Comparison of ENCODE assay signal across 18 cellular contexts in the genomic region with DNA sequence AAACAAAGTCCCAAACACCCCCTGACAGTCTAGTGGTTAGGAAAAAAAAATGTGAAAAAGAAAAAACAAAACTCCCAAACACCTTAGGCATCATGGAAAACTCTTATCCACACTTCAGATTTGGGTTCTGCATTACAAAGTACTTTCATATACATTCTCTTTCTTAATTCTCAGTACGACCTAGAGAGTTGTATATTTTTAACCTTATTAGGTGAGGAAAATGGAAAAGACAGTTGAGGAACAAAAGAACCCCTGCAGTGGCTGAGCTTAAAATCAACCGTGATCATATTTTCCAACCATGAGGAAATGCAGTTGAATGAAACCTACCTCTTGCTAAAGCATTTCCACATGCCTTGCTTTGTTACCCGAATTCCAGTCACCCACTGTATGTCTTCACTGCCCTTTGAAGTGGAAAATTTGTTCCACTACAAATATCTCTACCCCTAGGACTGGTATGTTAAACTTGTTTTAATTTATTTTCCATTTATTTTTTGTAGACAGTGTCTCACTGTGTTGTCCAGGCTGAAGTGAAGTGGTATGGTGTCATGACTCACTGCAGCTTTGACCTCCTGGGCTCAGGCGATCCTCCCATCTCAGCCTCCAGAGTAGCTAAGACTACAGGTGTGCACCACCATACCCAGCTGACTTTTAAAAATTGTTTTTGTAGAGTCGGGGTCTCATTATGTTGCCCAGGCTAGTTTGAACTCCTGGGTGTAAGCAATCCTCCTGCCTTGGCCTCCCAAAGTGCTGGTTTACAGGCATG. TPM values are rescaled to one million over a fixed set of nuclear protein-coding genes. Genes with fewer than 3 reads are reported as not detected.
DNase-seq lines count a peak whose midpoint lies in the region; ATAC-seq, FAIRE-seq and TF ChIP-seq lines count a peak whose summit lies in the region.
"Had no signal": no experiment of that assay in that cellular context is flagged by ENCODE, and none has a peak within 500 bp of the region (broad histone marks: within the 10 kb centered on the region; RNA-seq: fewer than 3 reads in every experiment).

No MANE protein-coding gene starts in this region.

- H3K9me3 Mint-ChIP-seq in activated naive CD8-positive, alpha-beta T cell treated with anti-CD3 and anti-CD28 coated beads, Interleukin-2, amount 10 ng/mL, durations not matched to agents 7 days and 5 days = no peaks in the 10 kb centered on the region
- H3K9me3 Mint-ChIP-seq in natural killer cell = no peaks in the 10 kb centered on the region

- H3K27me3 Mint-ChIP-seq in activated naive CD8-positive, alpha-beta T cell treated with anti-CD3 and anti-CD28 coated beads, Interleukin-2, amount 10 ng/mL, durations not matched to agents 7 days and 5 days = no peaks in the 10 kb centered on the region
- H3K27me3 Mint-ChIP-seq in natural killer cell (ENCODE audit: low read depth in 2 of 2) = no peaks in the 10 kb centered on the region

- DNase-seq in AG10803 (ENCODE audit: low read depth) (peak; percentile 40), GM18507 (ENCODE audit: extremely low spot score, insufficient read length, low read depth) (no peak), natural killer cell (no peak), amygdala (lab: John Stamatoyannopoulos, UW) (no peak)
- no peak for DNase-seq in activated naive CD8-positive, alpha-beta T cell treated with anti-CD3 and anti-CD28 coated beads, Interleukin-2, amount 10 ng/mL, durations not matched to agents 7 days and 5 days
- DNase-seq in stimulated activated naive CD4-positive, alpha-beta T cell (lab: John Stamatoyannopoulos, UW) = no peak
- DNase-seq: COR-L47; left ventricle myocardium superior; NCI-H1105 treated with DMSO at 0.1 percent for 48 hours; NCI-H2107; NCI-H524; right cardiac atrium; stimulated activated CD4-positive, alpha-beta T cell treated with anti-CD3 and anti-CD28 coated beads, Interleukin-15, amount 100 ng/mL, for 24 hours; stomach; upper lobe of left lung; WERI-Rb-1 had no signal

- H3K4me3 ChIP-seq in AG10803 (ENCODE audit: low read length) = no peak overlapping the region
- H3K4me3 ChIP-seq: stomach, upper lobe of left lung had no signal

- H3K36me3 Mint-ChIP-seq in activated naive CD8-positive, alpha-beta T cell treated with anti-CD3 and anti-CD28 coated beads, Interleukin-2, amount 10 ng/mL, durations not matched to agents 7 days and 5 days = no peaks in the 10 kb centered on the region
- H3K36me3 Mint-ChIP-seq in natural killer cell = no peaks in the 10 kb centered on the region

- H3K4me1 Mint-ChIP-seq in activated naive CD8-positive, alpha-beta T cell treated with anti-CD3 and anti-CD28 coated beads, Interleukin-2, amount 10 ng/mL, durations not matched to agents 7 days and 5 days = peaks cover 40% of the 10 kb centered on the region
- peaks cover 40 to 47% of the 10 kb centered on the region in 2 donors for H3K4me1 Mint-ChIP-seq in natural killer cell

- POLR2A ChIA-PET in activated naive CD8-positive, alpha-beta T cell treated with anti-CD3 and anti-CD28 coated beads, Interleukin-2, amount 10 ng/mL, durations not matched to agents 7 days and 5 days (lab: Charles Lee) = interaction anchor here (1.0 kb wide), 1 partner anchor 10 kb away, joined by 3 read pairs; no protein-coding TSS in a partner anchor

- FAIRE-seq in GM18507 (lab: Jason Lieb, UNC) = peak; percentile 52

- H3K27ac Mint-ChIP-seq in activated naive CD8-positive, alpha-beta T cell treated with anti-CD3 and anti-CD28 coated beads, Interleukin-2, amount 10 ng/mL, durations not matched to agents 7 days and 5 days = peak overlapping the region; percentile 78
- H3K27ac Mint-ChIP-seq in natural killer cell = peak overlapping the region in 1 of 2 donors; percentile 76

- TF ChIP-seq CTCF in AG10803 (conservative IDR thresholded peaks at IDR 0.05; ENCODE audit: low read length) = no peak
- TF ChIP-seq CTCF in natural killer cell (IDR thresholded peaks at IDR 0.05) = no peak

- H3K4me3 Mint-ChIP-seq in activated naive CD8-positive, alpha-beta T cell treated with anti-CD3 and anti-CD28 coated beads, Interleukin-2, amount 10 ng/mL, durations not matched to agents 7 days and 5 days = peak overlapping the region; percentile 77
- H3K4me3 Mint-ChIP-seq in natural killer cell = peak overlapping the region; percentile 51

- intact Hi-C loops in natural killer cell (cut with micrococcal nuclease) = loop anchor here (10.0 kb wide), 1 partner anchor 135 kb away; no protein-coding TSS in a partner anchor

- peak; percentile 41 for ATAC-seq in activated naive CD8-positive, alpha-beta T cell treated with anti-CD3 and anti-CD28 coated beads, Interleukin-2, amount 10 ng/mL, durations not matched to agents 7 days and 5 days (ENCODE audit: low read depth)
- ATAC-seq in natural killer cell (no peak), GM19351 (IDR thresholded peaks at IDR 0.05; ENCODE audit: unreplicated experiment) (no peak)
- ATAC-seq: HCT116, right cardiac atrium had no signal

RNA-seq across cellular contexts. Expression of a gene that starts 56.9 kb away (rescaled TPM):
- 10 to 100 TPM; 91.0 to 93.9 TPM for total RNA-seq in activated naive CD8-positive, alpha-beta T cell treated with anti-CD3 and anti-CD28 coated beads, Interleukin-2, amount 10 ng/mL, durations not matched to agents 7 days and 5 days
- 10 to 100 TPM; 32.9 to 58.8 (median 57.1) TPM for total RNA-seq in natural killer cell
